ENCODE assay signal across 9 cellular contexts in the genomic region with DNA sequence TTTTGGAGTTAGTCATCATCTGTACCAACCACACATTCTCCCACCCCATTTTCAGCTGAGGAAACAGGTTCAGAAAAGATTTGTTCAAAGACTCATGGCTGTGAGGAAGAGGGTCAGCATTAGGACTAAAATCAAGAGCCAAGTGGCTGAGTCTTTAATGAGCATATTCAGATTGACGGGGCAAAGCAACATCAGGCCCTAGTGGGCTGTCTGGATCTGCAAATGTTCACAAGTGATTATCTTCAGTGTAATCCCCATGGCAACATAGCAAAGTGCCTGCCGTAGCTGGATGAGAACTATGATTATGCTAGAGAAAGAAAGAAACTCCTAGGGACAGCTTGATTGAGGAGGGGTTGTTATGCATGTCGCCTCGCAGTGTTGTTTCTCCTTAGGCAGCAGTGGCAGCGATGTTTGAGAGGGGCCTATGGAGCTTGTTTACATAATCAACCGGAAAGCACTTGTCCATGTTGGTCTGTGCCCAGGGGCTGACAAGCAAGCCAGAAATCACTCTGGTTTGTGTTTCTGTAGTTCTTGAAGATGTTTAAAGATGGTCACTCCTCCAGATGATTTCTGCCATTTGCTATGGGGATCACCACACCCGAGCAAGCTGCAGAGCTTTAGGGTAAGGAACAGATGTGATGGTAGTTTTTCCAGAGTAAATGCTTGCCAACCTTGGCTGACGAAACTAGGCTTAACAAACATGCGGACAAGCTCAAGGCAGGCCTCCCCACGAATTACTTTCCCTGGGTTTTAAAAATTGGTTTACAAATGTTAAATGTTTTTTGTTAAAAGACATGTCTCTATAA.
DNase-seq lines count a peak whose midpoint lies in the region; ATAC-seq lines count a peak whose summit lies in the region.
"Had no signal": no experiment of that assay in that cellular context is flagged by ENCODE, and none has a peak within 500 bp of the region (broad histone marks: within the 10 kb centered on the region; RNA-seq: fewer than 3 reads in every experiment).

No MANE protein-coding gene starts in this region.

- ATAC-seq in HG02981 (IDR thresholded peaks at IDR 0.05; ENCODE audit: unreplicated experiment): no peak

- peak overlapping the region; percentile 40 for H3K27ac ChIP-seq in temporal lobe (ENCODE audit: low read depth, low read length)

- DNase-seq in NCI-H1694 treated with DMSO at 0.1 percent for 48 hours (lab: John Stamatoyannopoulos, UW): peak; percentile 33
- DNase-seq in NCI-H1694 (lab: John Stamatoyannopoulos, UW): no peak
- peak; percentile 65 for DNase-seq in astrocyte of the hippocampus (ENCODE audit: low read depth, low spot score)
- peak; percentile 35 for DNase-seq in iris pigment epithelial cell (ENCODE audit: low read depth)
- DNase-seq in cerebellar nuclear complex (lab: John Stamatoyannopoulos, UW): no peak
- DNase-seq in stimulated activated CD4-positive, alpha-beta T cell treated with anti-CD3 and anti-CD28 coated beads, Interleukin-1b, Interleukin-23, amount 100 ng/mL, for 48 hours: no peak
- DNase-seq: stimulated activated CD8-positive, alpha-beta memory T cell treated with anti-CD3 and anti-CD28 coated beads, Interleukin-4, amount 100 ng/mL, for 48 hours had no signal

Comparison
In these comparisons a context has a peak if more than half of its experiments do, and no peak if none do; other contexts are left out.
1. DNase-seq: peak in NCI-H1694 treated with DMSO at 0.1 percent for 48 hours (single experiment), astrocyte of the hippocampus (single experiment) and iris pigment epithelial cell (single experiment); none in NCI-H1694 (single experiment), cerebellar nuclear complex (0 of 2) and stimulated activated CD4-positive, alpha-beta T cell treated with anti-CD3 and anti-CD28 coated beads, Interleukin-1b, Interleukin-23, amount 100 ng/mL, for 48 hours (single experiment).